ENCODE assay signal across 16 cellular contexts in genomic region chr7:155652156-155653124, GRCh38. TPM values are rescaled to one million over a fixed set of nuclear protein-coding genes. Genes with fewer than 3 reads are reported as not detected.
A peak's percentile ranks its signal among the peaks of the same experiment; 100 is the strongest.
DNase-seq lines count a peak whose midpoint lies in the region; ATAC-seq, FAIRE-seq and TF ChIP-seq lines count a peak whose summit lies in the region.
"Had no signal": no experiment of that assay in that cellular context is flagged by ENCODE, and none has a peak within 500 bp of the region (broad histone marks: within the 10 kb centered on the region; RNA-seq: fewer than 3 reads in every experiment).

No MANE protein-coding gene starts in this region.

- H3K4me1 ChIP-seq in pancreas (peaks cover 23 to 38% (median 38%) of the 10 kb centered on the region in 3 donors), upper lobe of right lung (peaks cover 31% of the 10 kb centered on the region)
- H3K4me1 ChIP-seq: neural progenitor cell had no signal

- H3K36me3 Mint-ChIP-seq in activated CD4-positive, alpha-beta T cell treated with anti-CD3 and anti-CD28 coated beads for 36 hours (ENCODE audit: low read depth), result peaks cover 42% of the 10 kb centered on the region
- peaks cover 48% of the 10 kb centered on the region for H3K36me3 Mint-ChIP-seq in activated CD4-positive, alpha-beta T cell treated with anti-CD3 and anti-CD28 coated beads, Interleukin-2, amount 10 ng/mL, durations not matched to agents 7 days and 5 days (ENCODE audit: low read depth)

- H3K4me3 ChIP-seq in pancreas, result no peak overlapping the region
- H3K4me3 ChIP-seq in WERI-Rb-1 (ENCODE audit: low read depth, low read length), result no peak overlapping the region
- H3K4me3 ChIP-seq in upper lobe of right lung, result no peak overlapping the region
- H3K4me3 ChIP-seq: neural progenitor cell had no signal

- peak overlapping the region; percentile 9 for H3K27ac Mint-ChIP-seq in activated CD4-positive, alpha-beta T cell treated with anti-CD3 and anti-CD28 coated beads for 36 hours
- H3K27ac Mint-ChIP-seq in activated CD4-positive, alpha-beta T cell treated with anti-CD3 and anti-CD28 coated beads, Interleukin-2, amount 10 ng/mL, durations not matched to agents 7 days and 5 days, result no peak overlapping the region
- H3K27ac Mint-ChIP-seq: activated CD4-positive, alpha-beta memory T cell treated with anti-CD3 and anti-CD28 coated beads for 36 hours; neural progenitor cell; stimulated activated naive CD8-positive, alpha-beta T cell treated with anti-CD3 and anti-CD28 coated beads, Interleukin-15, amount 100 ng/mL, for 72 hours had no signal

- H3K27me3 Mint-ChIP-seq in activated CD4-positive, alpha-beta T cell treated with anti-CD3 and anti-CD28 coated beads for 36 hours, result no peaks in the 10 kb centered on the region
- H3K27me3 Mint-ChIP-seq in activated CD4-positive, alpha-beta T cell treated with anti-CD3 and anti-CD28 coated beads, Interleukin-2, amount 10 ng/mL, durations not matched to agents 7 days and 5 days, result no peaks in the 10 kb centered on the region
- H3K27me3 Mint-ChIP-seq: activated CD4-positive, alpha-beta memory T cell treated with anti-CD3 and anti-CD28 coated beads for 36 hours; stimulated activated naive CD8-positive, alpha-beta T cell treated with anti-CD3 and anti-CD28 coated beads, Interleukin-15, amount 100 ng/mL, for 72 hours had no signal

- no peak for DNase-seq in activated CD4-positive, alpha-beta T cell treated with anti-CD3 and anti-CD28 coated beads for 36 hours
- DNase-seq in activated CD4-positive, alpha-beta T cell treated with anti-CD3 and anti-CD28 coated beads, Interleukin-2, amount 10 ng/mL, durations not matched to agents 7 days and 5 days, result no peak
- DNase-seq in NAMALWA (ENCODE audit: low spot score), result peak; percentile 55
- DNase-seq in pancreas, result no peak
- no peak for DNase-seq in putamen (ENCODE audit: low spot score)
- no peak for DNase-seq in WERI-Rb-1
- DNase-seq in upper lobe of right lung, result no peak
- DNase-seq: activated CD4-positive, alpha-beta memory T cell treated with anti-CD3 and anti-CD28 coated beads for 36 hours; activated naive CD4-positive, alpha-beta T cell treated with anti-CD3 and anti-CD28 coated beads, Interleukin-2, amount 50 U/mL, for 16 hours; central memory CD4-positive, alpha-beta T cell; NCI-H1930; NCI-H69; stimulated activated naive CD8-positive, alpha-beta T cell treated with anti-CD3 and anti-CD28 coated beads, Interleukin-15, amount 100 ng/mL, for 72 hours had no signal

- peak; percentile 58 for ATAC-seq in activated CD4-positive, alpha-beta T cell treated with anti-CD3 and anti-CD28 coated beads for 36 hours
- ATAC-seq in esophagus mucosa, result peak; percentile 90
- ATAC-seq in pancreas, result peak in 3 of 4 donors; percentile 41 to 73 (median 50)
- no peak for ATAC-seq in upper lobe of right lung
- ATAC-seq: HCT116; stimulated activated naive CD8-positive, alpha-beta T cell treated with anti-CD3 and anti-CD28 coated beads, Interleukin-15, amount 100 ng/mL, for 72 hours had no signal

- TF ChIP-seq CTCF in pancreas (IDR thresholded peaks at IDR 0.05) (no peak), WERI-Rb-1 (IDR thresholded peaks at IDR 0.05; ENCODE audit: low read depth, low read length) (no peak), upper lobe of right lung (IDR thresholded peaks at IDR 0.05) (no peak)

- POLR2A ChIA-PET in activated CD4-positive, alpha-beta T cell treated with anti-CD3 and anti-CD28 coated beads for 36 hours (lab: Charles Lee), result interaction anchor here (0.9 kb wide), 1 partner anchor 8 kb away, joined by 3 read pairs; the partner anchor contains the start of gene RBM33
- POLR2A ChIA-PET in activated CD4-positive, alpha-beta T cell treated with anti-CD3 and anti-CD28 coated beads, Interleukin-2, amount 10 ng/mL, durations not matched to agents 7 days and 5 days (lab: Charles Lee), result no interaction called here

- CTCF ChIA-PET in activated CD4-positive, alpha-beta T cell treated with anti-CD3 and anti-CD28 coated beads for 36 hours (lab: Charles Lee), result interaction anchor here (1.2 to 1.6 kb wide), 2 partner anchors 8 to 54 kb away, joined by 3 to 6 read pairs; no protein-coding TSS in a partner anchor
- CTCF ChIA-PET in activated CD4-positive, alpha-beta T cell treated with anti-CD3 and anti-CD28 coated beads, Interleukin-2, amount 10 ng/mL, durations not matched to agents 7 days and 5 days (lab: Charles Lee), result interaction anchor here (0.8 to 1.0 kb wide), 3 partner anchors 9 to 49 kb away, joined by 3 read pairs; no protein-coding TSS in a partner anchor

- WGBS in pancreas, 2 donors, result 52 to 61% methylated on average over 6 of the region's 6 CpGs

- no peaks in the 10 kb centered on the region for H3K27me3 ChIP-seq in pancreas
- no peaks in the 10 kb centered on the region for H3K27me3 ChIP-seq in WERI-Rb-1 (ENCODE audit: insufficient read depth, low read depth, severe bottlenecking)
- H3K27me3 ChIP-seq in upper lobe of right lung, result no peaks in the 10 kb centered on the region
- H3K27me3 ChIP-seq: neural progenitor cell had no signal

- peaks cover 17% of the 10 kb centered on the region for H3K9me3 Mint-ChIP-seq in activated CD4-positive, alpha-beta T cell treated with anti-CD3 and anti-CD28 coated beads for 36 hours (ENCODE audit: low read depth)
- H3K9me3 Mint-ChIP-seq in activated CD4-positive, alpha-beta T cell treated with anti-CD3 and anti-CD28 coated beads, Interleukin-2, amount 10 ng/mL, durations not matched to agents 7 days and 5 days, result peaks cover 24% of the 10 kb centered on the region

- no peaks in the 10 kb centered on the region for H3K9me3 ChIP-seq in pancreas
- H3K9me3 ChIP-seq in WERI-Rb-1 (ENCODE audit: severe bottlenecking), result no peaks in the 10 kb centered on the region
- peaks cover 4% of the 10 kb centered on the region for H3K9me3 ChIP-seq in upper lobe of right lung

- no peak for FAIRE-seq in pancreas (lab: Jason Lieb, UNC)

- H3K36me3 ChIP-seq in pancreas (no peaks in the 10 kb centered on the region), WERI-Rb-1 (peaks cover 10% of the 10 kb centered on the region), upper lobe of right lung (no peaks in the 10 kb centered on the region)

- intact Hi-C loops in activated CD4-positive, alpha-beta T cell treated with anti-CD3 and anti-CD28 coated beads for 36 hours (cut with DNase I, micrococcal nuclease), result no loop called here
- intact Hi-C loops in pancreas (cut with DNase I) (no loop called here), upper lobe of right lung (cut with DNase I) (no loop called here)

- H3K4me1 Mint-ChIP-seq in activated CD4-positive, alpha-beta T cell treated with anti-CD3 and anti-CD28 coated beads for 36 hours, result peaks cover 79% of the 10 kb centered on the region
- peaks cover 55% of the 10 kb centered on the region for H3K4me1 Mint-ChIP-seq in activated CD4-positive, alpha-beta T cell treated with anti-CD3 and anti-CD28 coated beads, Interleukin-2, amount 10 ng/mL, durations not matched to agents 7 days and 5 days
- H3K4me1 Mint-ChIP-seq: neural progenitor cell had no signal

- no peak overlapping the region for H3K4me3 Mint-ChIP-seq in activated CD4-positive, alpha-beta T cell treated with anti-CD3 and anti-CD28 coated beads for 36 hours
- H3K4me3 Mint-ChIP-seq in activated CD4-positive, alpha-beta T cell treated with anti-CD3 and anti-CD28 coated beads, Interleukin-2, amount 10 ng/mL, durations not matched to agents 7 days and 5 days, result no peak overlapping the region
- H3K4me3 Mint-ChIP-seq: activated CD4-positive, alpha-beta memory T cell treated with anti-CD3 and anti-CD28 coated beads for 36 hours; neural progenitor cell; stimulated activated naive CD8-positive, alpha-beta T cell treated with anti-CD3 and anti-CD28 coated beads, Interleukin-15, amount 100 ng/mL, for 72 hours had no signal

- H3K27ac ChIP-seq in pancreas (peak overlapping the region in 2 of 4 donors; percentile 7 to 34), WERI-Rb-1 (no peak overlapping the region), upper lobe of right lung (no peak overlapping the region)
- H3K27ac ChIP-seq: neural progenitor cell had no signal

RNA-seq across cellular contexts. Expression of gene RBM33, which starts 8.0 kb away (rescaled TPM):
- 10 to 100 TPM; 67.6 to 81.1 TPM for total RNA-seq in activated CD4-positive, alpha-beta T cell treated with anti-CD3 and anti-CD28 coated beads for 36 hours
- 10 to 100 TPM; 82.7 to 84.8 TPM for total RNA-seq in activated CD4-positive, alpha-beta T cell treated with anti-CD3 and anti-CD28 coated beads, Interleukin-2, amount 10 ng/mL, durations not matched to agents 7 days and 5 days
- total RNA-seq in esophagus mucosa, result 29.8 TPM
- total RNA-seq in pancreas, result 10 to 100 TPM; 31.3 to 40.1 (median 33.7) TPM
- polyA plus RNA-seq in pancreas, result 10 to 100 TPM; 14.6 to 32.4 TPM
- 62.8 TPM for total RNA-seq in upper lobe of right lung
